1 cellular context compared by ENCODE assay signal in the genomic region with DNA sequence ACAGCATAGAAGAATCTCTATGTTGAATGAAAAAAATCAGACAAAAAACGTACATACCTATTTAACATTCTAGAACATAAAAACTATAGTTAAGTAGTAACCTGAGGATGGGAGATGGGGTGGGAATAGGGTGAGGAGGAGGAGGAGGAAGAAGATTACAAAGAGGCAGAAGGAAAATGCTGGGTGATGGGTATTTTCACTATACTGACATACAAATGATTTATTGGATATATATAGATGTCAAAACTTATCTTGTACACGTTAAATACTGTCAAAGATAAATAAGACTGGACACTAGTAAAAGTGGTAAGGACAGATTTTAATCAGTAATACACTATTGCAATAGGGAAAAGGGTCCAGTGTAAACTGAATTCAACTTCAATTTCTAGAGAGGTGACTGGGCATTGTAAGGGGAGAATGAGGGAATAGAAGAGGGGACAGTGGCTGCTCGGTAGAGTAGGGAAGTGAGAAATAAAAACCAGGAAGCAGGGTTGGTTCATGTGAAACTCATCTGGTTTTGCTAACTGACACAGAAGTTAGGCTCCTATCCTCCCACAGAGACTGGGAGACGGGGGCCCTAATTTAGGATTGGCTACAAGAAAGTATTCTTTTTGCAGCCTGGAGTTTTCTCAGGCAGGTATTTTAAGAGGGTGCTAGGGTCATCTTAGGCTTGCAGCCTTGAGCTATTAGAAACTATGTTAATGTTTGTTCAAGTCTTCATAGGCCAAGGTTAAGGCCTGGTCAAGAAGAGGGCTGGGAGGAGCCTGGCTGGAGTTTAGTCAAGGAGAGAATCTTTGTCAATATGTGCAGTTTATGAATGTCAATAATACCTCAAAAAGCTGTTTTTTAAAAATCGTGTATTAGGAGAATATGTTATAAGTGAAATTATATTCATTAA.
TF ChIP-seq lines count a peak whose summit lies in the region.

No MANE protein-coding gene starts in this region.

TF ChIP-seq in K562, 482 proteins besides CTCF, POLR2A, EP300 and RAD21:
- TF ChIP-seq ILK (tag; IDR thresholded peaks at IDR 0.05; ENCODE audit: borderline replicate concordance, low read depth) (no peak), SRSF3 (IDR thresholded peaks at IDR 0.05; ENCODE audit: insufficient read depth, low read length) (no peak), ESRRB (CRISPR knock-in tag; IDR thresholded peaks at IDR 0.05; ENCODE audit: borderline replicate concordance) (no peak), DMBX1 (CRISPR knock-in tag; IDR thresholded peaks at IDR 0.05; ENCODE audit: borderline replicate concordance) (0 out of 2 replicates have a peak, but pooled peaks have one; percentile 56), ZFX (CRISPR knock-in tag; IDR thresholded peaks at IDR 0.05) (0 out of 2 replicates have a peak, but pooled peaks have one; percentile 18), EP400 (IDR thresholded peaks at IDR 0.05) (no peak), SAFB (IDR thresholded peaks at IDR 0.05; ENCODE audit: borderline replicate concordance, low read depth, low read length) (no peak), TCF7L2 (IDR thresholded peaks at IDR 0.05; ENCODE audit: low read depth, low read length) (no peak), MEIS2 (IDR thresholded peaks at IDR 0.05; ENCODE audit: partially characterized antibody) (peak; percentile 78), GABPB2 (CRISPR knock-in tag; conservative IDR thresholded peaks at IDR 0.05) (no peak), DDX20 (tag; IDR thresholded peaks at IDR 0.05; ENCODE audit: low read depth) (no peak)
- TF ChIP-seq, protein P1, sequence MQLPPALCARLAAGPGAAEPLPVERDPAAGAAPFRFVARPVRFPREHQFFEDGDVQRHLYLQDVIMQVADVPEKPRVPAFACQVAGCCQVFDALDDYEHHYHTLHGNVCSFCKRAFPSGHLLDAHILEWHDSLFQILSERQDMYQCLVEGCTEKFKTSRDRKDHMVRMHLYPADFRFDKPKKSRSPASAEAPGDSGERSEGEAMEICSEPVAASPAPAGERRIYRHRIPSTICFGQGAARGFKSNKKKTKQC (CRISPR knock-in tag; IDR thresholded peaks at IDR 0.05), result no peak
- TF ChIP-seq, protein P2, sequence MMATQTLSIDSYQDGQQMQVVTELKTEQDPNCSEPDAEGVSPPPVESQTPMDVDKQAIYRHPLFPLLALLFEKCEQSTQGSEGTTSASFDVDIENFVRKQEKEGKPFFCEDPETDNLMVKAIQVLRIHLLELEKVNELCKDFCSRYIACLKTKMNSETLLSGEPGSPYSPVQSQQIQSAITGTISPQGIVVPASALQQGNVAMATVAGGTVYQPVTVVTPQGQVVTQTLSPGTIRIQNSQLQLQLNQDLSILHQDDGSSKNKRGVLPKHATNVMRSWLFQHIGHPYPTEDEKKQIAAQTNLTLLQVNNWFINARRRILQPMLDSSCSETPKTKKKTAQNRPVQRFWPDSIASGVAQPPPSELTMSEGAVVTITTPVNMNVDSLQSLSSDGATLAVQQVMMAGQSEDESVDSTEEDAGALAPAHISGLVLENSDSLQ (IDR thresholded peaks at IDR 0.05), result peak; percentile 59; the same call in 1 of the 2 replicates
- TF ChIP-seq, protein P3, sequence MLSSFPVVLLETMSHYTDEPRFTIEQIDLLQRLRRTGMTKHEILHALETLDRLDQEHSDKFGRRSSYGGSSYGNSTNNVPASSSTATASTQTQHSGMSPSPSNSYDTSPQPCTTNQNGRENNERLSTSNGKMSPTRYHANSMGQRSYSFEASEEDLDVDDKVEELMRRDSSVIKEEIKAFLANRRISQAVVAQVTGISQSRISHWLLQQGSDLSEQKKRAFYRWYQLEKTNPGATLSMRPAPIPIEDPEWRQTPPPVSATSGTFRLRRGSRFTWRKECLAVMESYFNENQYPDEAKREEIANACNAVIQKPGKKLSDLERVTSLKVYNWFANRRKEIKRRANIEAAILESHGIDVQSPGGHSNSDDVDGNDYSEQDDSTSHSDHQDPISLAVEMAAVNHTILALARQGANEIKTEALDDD (IDR thresholded peaks at IDR 0.05), result peak; percentile 82
- TF ChIP-seq, protein P4, sequence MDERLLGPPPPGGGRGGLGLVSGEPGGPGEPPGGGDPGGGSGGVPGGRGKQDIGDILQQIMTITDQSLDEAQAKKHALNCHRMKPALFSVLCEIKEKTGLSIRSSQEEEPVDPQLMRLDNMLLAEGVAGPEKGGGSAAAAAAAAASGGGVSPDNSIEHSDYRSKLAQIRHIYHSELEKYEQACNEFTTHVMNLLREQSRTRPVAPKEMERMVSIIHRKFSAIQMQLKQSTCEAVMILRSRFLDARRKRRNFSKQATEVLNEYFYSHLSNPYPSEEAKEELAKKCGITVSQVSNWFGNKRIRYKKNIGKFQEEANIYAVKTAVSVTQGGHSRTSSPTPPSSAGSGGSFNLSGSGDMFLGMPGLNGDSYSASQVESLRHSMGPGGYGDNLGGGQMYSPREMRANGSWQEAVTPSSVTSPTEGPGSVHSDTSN (CRISPR knock-in tag; IDR thresholded peaks at IDR 0.05; ENCODE audit: low read depth), result no peak
- TF ChIP-seq, protein P4 (tag; conservative IDR thresholded peaks at IDR 0.05; ENCODE audit: low read depth), result peak; percentile 77
